ENCODE assay signal across 7 cellular contexts in genomic region chr11:63973912-63974258, GRCh38. TPM values are rescaled to one million over a fixed set of nuclear protein-coding genes. Genes with fewer than 3 reads are reported as not detected.
DNase-seq lines count a peak whose midpoint lies in the region; ATAC-seq and TF ChIP-seq lines count a peak whose summit lies in the region.
"Not testable (repeated sequence)": the region's sequence is repeated elsewhere in the genome, so short reads cannot be mapped to it uniquely, and the experiment has no call there.

No MANE protein-coding gene starts in this region.

- not testable (repeated sequence) for H3K9ac ChIP-seq in OCI-LY1 (ENCODE audit: low read length); skeletal muscle satellite cell (ENCODE audit: low read depth, low read length)

- peaks cover 20% of the 10 kb centered on the region for H3K4me1 Mint-ChIP-seq in activated CD4-positive, alpha-beta T cell treated with anti-CD3 and anti-CD28 coated beads for 36 hours
- H3K4me1 Mint-ChIP-seq in activated naive CD8-positive, alpha-beta T cell treated with anti-CD3 and anti-CD28 coated beads, Interleukin-2, amount 50 U/mL, for 24 hours = peaks cover 27% of the 10 kb centered on the region

- H3K4me1 ChIP-seq in DOHH2 (ENCODE audit: control insufficient read depth, low read length) (peaks cover 19% of the 10 kb centered on the region), OCI-LY1 (ENCODE audit: insufficient read depth, low read length, severe bottlenecking) (peaks cover 23% of the 10 kb centered on the region), skeletal muscle satellite cell (ENCODE audit: control insufficient read depth, insufficient read depth, low read length) (peaks cover 18% of the 10 kb centered on the region)
- H3K4me1 ChIP-seq in mesodermal cell (ENCODE audit: control insufficient read depth, insufficient read depth, low read length, poor library complexity, severe bottlenecking) = not testable (repeated sequence)

- H4K20me1 ChIP-seq in DOHH2 (ENCODE audit: control insufficient read depth, insufficient read depth, low read depth, low read length); OCI-LY1 (ENCODE audit: insufficient read depth, low read length): not testable (repeated sequence)

- H3K4me2 ChIP-seq in DOHH2 (ENCODE audit: low read length) (peak overlapping the region; percentile 56), OCI-LY1 (ENCODE audit: low read length) (peak overlapping the region; percentile 48), skeletal muscle satellite cell (ENCODE audit: low read length) (peak overlapping the region; percentile 65)

- intact Hi-C loops in activated CD4-positive, alpha-beta T cell treated with anti-CD3 and anti-CD28 coated beads for 36 hours (cut with DNase I, micrococcal nuclease) = loop anchor here (1.0 kb wide), 9 partner anchors 12 to 311 kb away; partner anchors contain the start of genes OTUB1 (in 2 of the 2), FERMT3 (in 1 of the 2), GPR137 (in 1 of the 2) and SPINDOC (in 1 of the 2)

- not testable (repeated sequence) for H3K9me2 ChIP-seq in DOHH2 (replicated peaks; ENCODE audit: control insufficient read depth, low read length); OCI-LY1 (ENCODE audit: low read depth, low read length)

- WGBS in mesodermal cell (ENCODE audit: insufficient coverage in 2 of 2), 2 experiments = 77 to 94% methylated on average over 14 to 18 of the region's 18 CpGs

- not testable (repeated sequence) for DNase-seq in activated CD4-positive, alpha-beta T cell treated with anti-CD3 and anti-CD28 coated beads for 36 hours; activated naive CD8-positive, alpha-beta T cell treated with anti-CD3 and anti-CD28 coated beads, Interleukin-2, amount 50 U/mL, for 24 hours; epithelial cell of prostate (ENCODE audit: low read depth, low spot score)

- peaks cover 22% of the 10 kb centered on the region for H3K36me3 ChIP-seq in DOHH2 (ENCODE audit: control insufficient read depth, low read length)
- not testable (repeated sequence) for H3K36me3 ChIP-seq in OCI-LY1 (ENCODE audit: insufficient read depth, low read length)
- H3K36me3 ChIP-seq in mesodermal cell (ENCODE audit: control insufficient read depth, insufficient read depth, low read length) = peaks cover 14% of the 10 kb centered on the region
- peaks cover 13% of the 10 kb centered on the region for H3K36me3 ChIP-seq in skeletal muscle satellite cell (ENCODE audit: insufficient read depth, low read length)

- H3K9me3 ChIP-seq in DOHH2 (ENCODE audit: control insufficient read depth, insufficient read depth, low read length); OCI-LY1 (ENCODE audit: low read length); mesodermal cell (ENCODE audit: control insufficient read depth, low read length); skeletal muscle satellite cell (replicated peaks; ENCODE audit: low read length): not testable (repeated sequence)

- H3K4me3 ChIP-seq in DOHH2 (ENCODE audit: low read length) (peak overlapping the region; percentile 100), OCI-LY1 (ENCODE audit: low read depth, low read length, poor library complexity, severe bottlenecking) (peak overlapping the region; percentile 88), mesodermal cell (ENCODE audit: extremely low read depth, insufficient read depth, low read length, poor library complexity, severe bottlenecking) (peak overlapping the region; percentile 91), skeletal muscle satellite cell (ENCODE audit: low read length) (peak overlapping the region; percentile 50)

- H3F3A ChIP-seq in DOHH2 (ENCODE audit: control insufficient read depth, insufficient read depth); OCI-LY1 (ENCODE audit: insufficient read depth, low read length): not testable (repeated sequence)

- H3K9me3 Mint-ChIP-seq in activated CD4-positive, alpha-beta T cell treated with anti-CD3 and anti-CD28 coated beads for 36 hours (ENCODE audit: low read depth); activated naive CD8-positive, alpha-beta T cell treated with anti-CD3 and anti-CD28 coated beads, Interleukin-2, amount 50 U/mL, for 24 hours: not testable (repeated sequence)

- H2AFZ ChIP-seq in OCI-LY1 (ENCODE audit: low read length) = not testable (repeated sequence)

- H3K27me3 Mint-ChIP-seq in activated CD4-positive, alpha-beta T cell treated with anti-CD3 and anti-CD28 coated beads for 36 hours; activated naive CD8-positive, alpha-beta T cell treated with anti-CD3 and anti-CD28 coated beads, Interleukin-2, amount 50 U/mL, for 24 hours: not testable (repeated sequence)

- H3K4me3 Mint-ChIP-seq in activated CD4-positive, alpha-beta T cell treated with anti-CD3 and anti-CD28 coated beads for 36 hours = peak overlapping the region; percentile 95
- H3K4me3 Mint-ChIP-seq in activated naive CD8-positive, alpha-beta T cell treated with anti-CD3 and anti-CD28 coated beads, Interleukin-2, amount 50 U/mL, for 24 hours = peak overlapping the region; percentile 94

- ATAC-seq in activated CD4-positive, alpha-beta T cell treated with anti-CD3 and anti-CD28 coated beads for 36 hours; activated naive CD8-positive, alpha-beta T cell treated with anti-CD3 and anti-CD28 coated beads, Interleukin-2, amount 50 U/mL, for 24 hours: not testable (repeated sequence)

- POLR2A ChIA-PET in activated CD4-positive, alpha-beta T cell treated with anti-CD3 and anti-CD28 coated beads for 36 hours (lab: Charles Lee) = not testable (repeated sequence)

- H3K27ac Mint-ChIP-seq in activated CD4-positive, alpha-beta T cell treated with anti-CD3 and anti-CD28 coated beads for 36 hours = peak overlapping the region; percentile 97
- H3K27ac Mint-ChIP-seq in activated naive CD8-positive, alpha-beta T cell treated with anti-CD3 and anti-CD28 coated beads, Interleukin-2, amount 50 U/mL, for 24 hours = peak overlapping the region; percentile 98

- not testable (repeated sequence) for H3K27me3 ChIP-seq in DOHH2 (ENCODE audit: control insufficient read depth, low read length); OCI-LY1 (ENCODE audit: insufficient read depth, low read length); skeletal muscle satellite cell (ENCODE audit: control insufficient read depth, insufficient read depth, low read length)

- H3K79me2 ChIP-seq in DOHH2 (ENCODE audit: control insufficient read depth, low read length) (peaks cover 43% of the 10 kb centered on the region), OCI-LY1 (ENCODE audit: insufficient read depth, low read length) (peaks cover 11% of the 10 kb centered on the region; the same call in 1 of the 2 replicates)

- not testable (repeated sequence) for TF ChIP-seq CTCF in DOHH2 (IDR thresholded peaks at IDR 0.05; ENCODE audit: low read depth, low read length, poor library complexity, severe bottlenecking); OCI-LY1 (IDR thresholded peaks at IDR 0.05; ENCODE audit: low read length)

- not testable (repeated sequence) for H3K27ac ChIP-seq in DOHH2 (ENCODE audit: low read depth, low read length); OCI-LY1 (ENCODE audit: low read depth, low read length, poor library complexity, severe bottlenecking)
- H3K27ac ChIP-seq in epithelial cell of prostate = peak overlapping the region; percentile 88
- peak overlapping the region; percentile 93 for H3K27ac ChIP-seq in mesodermal cell (ENCODE audit: low read depth, low read length, severe bottlenecking)

- peaks cover 30% of the 10 kb centered on the region for H3K36me3 Mint-ChIP-seq in activated CD4-positive, alpha-beta T cell treated with anti-CD3 and anti-CD28 coated beads for 36 hours (ENCODE audit: low read depth)
- peaks cover 18% of the 10 kb centered on the region for H3K36me3 Mint-ChIP-seq in activated naive CD8-positive, alpha-beta T cell treated with anti-CD3 and anti-CD28 coated beads, Interleukin-2, amount 50 U/mL, for 24 hours (ENCODE audit: low read depth)

- CTCF ChIA-PET in activated CD4-positive, alpha-beta T cell treated with anti-CD3 and anti-CD28 coated beads for 36 hours (lab: Charles Lee) = interaction anchor here (1.0 kb wide), 2 partner anchors 11 to 136 kb away, joined by 3 to 4 read pairs; no protein-coding TSS in a partner anchor

RNA-seq across cellular contexts. Expression of gene COX8A, which starts 0.5 kb away (rescaled TPM):
- 100 to 1,000 TPM; 413 to 454 TPM for total RNA-seq in activated CD4-positive, alpha-beta T cell treated with anti-CD3 and anti-CD28 coated beads for 36 hours
- polyA plus RNA-seq in mesodermal cell (2013, experiment 1 of 2) = 375 TPM
- polyA plus RNA-seq in mesodermal cell (2013, experiment 2 of 2) = 310 TPM
- total RNA-seq in skeletal muscle satellite cell (2012; rRNA removed) = 355 and 475 TPM in 2 replicates

RNA-seq across cellular contexts. Expression of gene OTUB1, which starts 12.4 kb away (rescaled TPM):
- 10 to 100 TPM; 77.4 to 86.1 TPM for total RNA-seq in activated CD4-positive, alpha-beta T cell treated with anti-CD3 and anti-CD28 coated beads for 36 hours
- polyA plus RNA-seq in mesodermal cell (2013, experiment 1 of 2) = 131 TPM
- polyA plus RNA-seq in mesodermal cell (2013, experiment 2 of 2) = 108 TPM
- total RNA-seq in skeletal muscle satellite cell (2012; rRNA removed) = 40.6 and 44.6 TPM in 2 replicates

RNA-seq across cellular contexts. Expression of gene NAA40, which starts 35.1 kb away (rescaled TPM):
- total RNA-seq in activated CD4-positive, alpha-beta T cell treated with anti-CD3 and anti-CD28 coated beads for 36 hours = 10 to 100 TPM; 13.7 to 15.9 TPM
- 22.4 TPM for polyA plus RNA-seq in mesodermal cell (2013, experiment 1 of 2)
- 18.8 TPM for polyA plus RNA-seq in mesodermal cell (2013, experiment 2 of 2)
- total RNA-seq in skeletal muscle satellite cell (2012; rRNA removed) = 9.0 and 12.2 TPM in 2 replicates

RNA-seq across cellular contexts. Expression of gene RCOR2, which starts 56.9 kb away (rescaled TPM):
- total RNA-seq in activated CD4-positive, alpha-beta T cell treated with anti-CD3 and anti-CD28 coated beads for 36 hours = under 1 TPM; 0.37 TPM
- polyA plus RNA-seq in mesodermal cell (2013, experiment 1 of 2) = 29.9 TPM
- polyA plus RNA-seq in mesodermal cell (2013, experiment 2 of 2) = 28.3 TPM
- 3.0 and 5.5 TPM in 2 replicates for total RNA-seq in skeletal muscle satellite cell (2012; rRNA removed)

Comparison
In these comparisons a context has a peak if more than half of its experiments do, and no peak if none do; other contexts are left out.
1. H3K4me3 ChIP-seq: peak in every context shown above with its lines; median percentile 100 in DOHH2; 91 in mesodermal cell; 88 in OCI-LY1; 50 in skeletal muscle satellite cell.